8 cellular contexts compared by ENCODE assay signal in the genomic region with DNA sequence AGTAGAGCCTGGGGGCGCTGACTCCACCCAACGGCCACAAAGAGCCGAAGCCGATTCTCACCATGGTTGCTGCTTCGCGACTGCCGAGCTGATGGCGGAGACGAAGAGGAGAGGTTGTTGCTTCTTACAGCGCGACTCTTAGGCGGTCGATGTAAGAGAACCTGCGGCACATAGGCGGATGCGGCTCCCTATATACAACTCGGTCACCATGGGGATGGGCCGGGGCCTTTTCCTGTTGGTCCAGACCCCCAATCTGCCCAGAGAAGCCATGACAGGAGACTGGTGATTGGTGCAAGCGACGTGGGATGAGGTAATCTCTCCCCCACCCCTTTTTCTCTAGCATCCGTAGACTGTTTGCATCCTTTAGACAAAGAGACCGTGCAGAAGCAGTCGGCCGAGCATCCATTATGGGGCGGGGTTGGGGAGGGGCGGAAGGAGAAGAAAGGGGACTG.
DNase-seq lines count a peak whose midpoint lies in the region; ATAC-seq and TF ChIP-seq lines count a peak whose summit lies in the region.

Gene TUBA1A (minus strand): TSS at position 165 of the 452 bp plus-strand sequence. CDS start 101 bp downstream, at position 64.

- ATAC-seq in GM19025 (IDR thresholded peaks at IDR 0.05; ENCODE audit: low read depth, unreplicated experiment) (peak; percentile 84), HG03354 (IDR thresholded peaks at IDR 0.05; ENCODE audit: poor library complexity, severe bottlenecking, unreplicated experiment) (peak; percentile 93)

- DNase-seq in AG09309 (ENCODE audit: low read depth) (peak; percentile 98), NCI-H446 treated with DMSO at 0.1 percent for 48 hours (lab: John Stamatoyannopoulos, UW) (peak; percentile 99), choroid plexus epithelial cell (ENCODE audit: low read depth) (peak; percentile 100), kidney glomerular epithelial cell (lab: John Stamatoyannopoulos, UW) (peak; percentile 99)
- DNase-seq in activated CD4-positive, alpha-beta T cell treated with anti-CD3 and anti-CD28 coated beads for 1 hour, result peak; percentile 91
- peak; percentile 69 to 87 (median 80) for DNase-seq in stimulated activated CD4-positive, alpha-beta T cell treated with anti-CD3 and anti-CD28 coated beads, Interleukin-1b, Interleukin-23, amount 100 ng/mL, for 24 hours (ENCODE audit: low read depth in 4 of 4, low spot score in 1 of 4)

- H3K4me3 ChIP-seq in AG09309 (ENCODE audit: control insufficient read depth, low read depth, low read length), result peak within 1 kb of the TSS; percentile 69
- peak within 1 kb of the TSS; percentile 92 for H3K4me3 ChIP-seq in choroid plexus epithelial cell (ENCODE audit: low read depth, low read length)

- TF ChIP-seq CTCF in AG09309 (IDR thresholded peaks at IDR 0.05; ENCODE audit: control insufficient read depth, insufficient read depth, low read depth, low read length, missing control alignments) (no peak), choroid plexus epithelial cell (conservative IDR thresholded peaks at IDR 0.05; ENCODE audit: low read depth, low read length) (peak; percentile 8)

Comparison
In these comparisons a context has a peak if more than half of its experiments do, and no peak if none do; other contexts are left out.
1. Peak in every context shown above with its lines: DNase-seq, ATAC-seq and H3K4me3 ChIP-seq.